10 cellular contexts compared by ENCODE assay signal in the genomic region with DNA sequence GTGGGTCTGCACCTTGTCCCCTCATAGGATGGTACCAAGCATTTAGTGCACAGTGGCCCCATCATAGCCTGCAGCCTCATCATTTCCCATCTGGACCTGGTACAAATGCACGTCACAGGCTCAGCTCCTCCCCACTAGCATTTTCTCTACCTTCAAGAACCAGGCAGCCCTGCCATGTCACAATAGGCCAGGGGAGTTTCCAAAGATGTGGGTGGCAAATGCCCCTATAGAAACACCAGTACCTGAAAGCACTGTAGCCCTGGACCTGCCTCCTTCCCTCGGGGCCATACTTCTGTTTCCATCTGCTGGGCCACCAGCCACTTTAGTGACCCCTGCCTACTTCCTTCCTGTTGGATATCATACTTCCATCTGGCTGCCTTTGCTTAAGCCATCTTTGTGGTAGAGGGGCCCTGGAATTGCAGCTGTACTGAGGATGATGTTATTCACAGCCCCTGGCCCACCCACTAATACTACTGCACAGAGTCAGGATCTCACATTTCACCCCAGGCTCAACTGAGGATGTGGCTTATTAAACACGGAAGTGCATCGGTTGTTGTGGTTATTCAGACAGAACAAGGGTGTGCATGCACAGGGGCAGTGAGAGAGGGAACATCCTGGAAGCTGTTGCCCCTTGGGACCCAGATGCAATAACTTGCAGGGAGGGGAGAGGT. TPM values are rescaled to one million over a fixed set of nuclear protein-coding genes. Genes with fewer than 3 reads are reported as not detected.
DNase-seq lines count a peak whose midpoint lies in the region; ATAC-seq, FAIRE-seq and TF ChIP-seq lines count a peak whose summit lies in the region.
"Had no signal": no experiment of that assay in that cellular context is flagged by ENCODE, and none has a peak within 500 bp of the region (broad histone marks: within the 10 kb centered on the region; RNA-seq: fewer than 3 reads in every experiment).

No MANE protein-coding gene starts in this region.

- no peaks in the 10 kb centered on the region for H3K27me3 Mint-ChIP-seq in mesothelial cell of epicardium (ENCODE audit: low read depth)

- H3K36me3 Mint-ChIP-seq in mesothelial cell of epicardium, result peaks cover 7% of the 10 kb centered on the region

- no peaks in the 10 kb centered on the region for H3K9me3 Mint-ChIP-seq in mesothelial cell of epicardium

- H3K4me3 ChIP-seq in liver (ENCODE audit: low read depth in 1 of 3, low read length in 3 of 3), result no peak overlapping the region
- H3K4me3 ChIP-seq in HepG2 (replicated peaks in 1 of 3; ENCODE audit: insufficient read depth in 1 of 3, low read depth in 2 of 3, low read length in 3 of 3), result no peak overlapping the region
- no peak overlapping the region for H3K4me3 ChIP-seq in stomach smooth muscle (ENCODE audit: low read length in 2 of 2)

- H3K9me3 ChIP-seq in liver (ENCODE audit: control insufficient read depth in 4 of 4, low read length in 3 of 4) (no peaks in the 10 kb centered on the region), HepG2 (ENCODE audit: low read length) (no peaks in the 10 kb centered on the region), stomach smooth muscle (ENCODE audit: control insufficient read depth in 2 of 2, low read length in 2 of 2) (no peaks in the 10 kb centered on the region)

- no TSS peak for BruUV-seq in HepG2 (replicated peaks; lab: Mats Ljungman, UMichigan)

- peak overlapping the region; percentile 38 to 39 for H3K27ac ChIP-seq in liver (ENCODE audit: low read depth in 1 of 2, low read length in 2 of 2)
- H3K27ac ChIP-seq in HepG2 (ENCODE audit: extremely low read length, insufficient read depth, low read length), result no peak overlapping the region
- peak overlapping the region; percentile 31 for H3K27ac ChIP-seq in stomach smooth muscle (ENCODE audit: low read length)
- H3K27ac ChIP-seq: C4-2B had no signal

- no peak overlapping the region for H3K4me2 ChIP-seq in HepG2 (ENCODE audit: low read depth, low read length)

- no peak for DNase-seq in HepG2 (ENCODE audit: low spot score)
- peak; percentile 42 for DNase-seq in activated T-cell treated with anti-CD3 and anti-CD28 coated beads for 4 hours
- no peak for DNase-seq in mesothelial cell of epicardium (ENCODE audit: low spot score in 2 of 2, unreplicated experiment in 2 of 2)
- no peak for DNase-seq in NCI-H1694 treated with DMSO at 0.1 percent for 48 hours (lab: John Stamatoyannopoulos, UW)
- DNase-seq in hippocampal formation (lab: John Stamatoyannopoulos, UW), result no peak

- intact Hi-C loops in HepG2 (cut with micrococcal nuclease; ENCODE audit: unreplicated experiment), result no loop called here

- H3K9ac ChIP-seq in liver (ENCODE audit: low read depth in 1 of 2, low read length in 2 of 2) (no peak overlapping the region), HepG2 (ENCODE audit: insufficient read depth, low read depth, low read length) (no peak overlapping the region), stomach smooth muscle (ENCODE audit: low read length in 2 of 2) (no peak overlapping the region)

- no peak overlapping the region for H2AFZ ChIP-seq in HepG2 (ENCODE audit: low read length)

- H3K27ac Mint-ChIP-seq in mesothelial cell of epicardium, result peak overlapping the region; percentile 28

- no peak overlapping the region for H3K4me3 Mint-ChIP-seq in mesothelial cell of epicardium

- in situ Hi-C loops in HepG2 (cut with HindIII; ENCODE audit: extremely low pct_ligation_motif_present, low pct_unique_long_range_greater_than_20kb), result no loop called here

- peaks cover 4 to 25% (median 13%) of the 10 kb centered on the region in 4 donors for H3K4me1 ChIP-seq in liver (ENCODE audit: control insufficient read depth in 4 of 4, insufficient read depth in 4 of 4, low read length in 3 of 4)
- peaks cover 47% of the 10 kb centered on the region for H3K4me1 ChIP-seq in HepG2 (ENCODE audit: insufficient read depth, low read length)
- H3K4me1 ChIP-seq in stomach smooth muscle (ENCODE audit: control insufficient read depth, insufficient read depth, low read length), result peaks cover 27% of the 10 kb centered on the region

- TF ChIP-seq RAD21 in liver (IDR thresholded peaks at IDR 0.05) (no peak), HepG2 (CRISPR knock-in tag; IDR thresholded peaks at IDR 0.05) (no peak)

- 61% methylated on average over 4 of the region's 4 CpGs for WGBS in liver
- 95% methylated on average over 4 of the region's 4 CpGs for WGBS in HepG2 (ENCODE audit: low lambda C conversion rate)

- no peak for TF ChIP-seq CTCF in liver (IDR thresholded peaks at IDR 0.05; ENCODE audit: low read depth, low read length, missing input control)
- TF ChIP-seq CTCF in HepG2 (CRISPR knock-in tag; IDR thresholded peaks at IDR 0.05), result no peak
- TF ChIP-seq CTCF in mesothelial cell of epicardium (IDR thresholded peaks at IDR 0.05; ENCODE audit: unreplicated experiment), result no peak

- peaks cover 20% of the 10 kb centered on the region for H3K79me2 ChIP-seq in HepG2 (ENCODE audit: insufficient read depth, low read length)

- CTCF ChIA-PET in HepG2 (lab: Yijun Ruan, JAX; ENCODE audit: low intra/inter-chr PET ratio, low total read pairs), result interaction anchor here (1.9 kb wide), 1 partner anchor 33 kb away, joined by 15 read pairs; no protein-coding TSS in a partner anchor

- TF ChIP-seq POLR2A in HepG2 (IDR thresholded peaks at IDR 0.05; ENCODE audit: insufficient read depth in 1 of 2, low read depth in 2 of 2, low read length in 2 of 2), result no peak; a peak in 1 of 4 replicates

- TF ChIP-seq EP300 in HepG2 (IDR thresholded peaks at IDR 0.05; ENCODE audit: low read depth in 2 of 2, low read length in 2 of 2) (no peak), HepG2 (CRISPR knock-in tag; IDR thresholded peaks at IDR 0.05; ENCODE audit: borderline replicate concordance) (no peak)

- H4K20me1 ChIP-seq in HepG2 (ENCODE audit: insufficient read depth, low read length), result peaks cover 1% of the 10 kb centered on the region

- ATAC-seq in HepG2, result no peak
- no peak for ATAC-seq in HG02759 (IDR thresholded peaks at IDR 0.05; ENCODE audit: unreplicated experiment)

- H3K4me1 Mint-ChIP-seq in mesothelial cell of epicardium, result peaks cover 10% of the 10 kb centered on the region

- no peak for FAIRE-seq in HepG2 (lab: Jason Lieb, UNC)
- FAIRE-seq: TTC549 had no signal

- H3K27me3 ChIP-seq in liver (ENCODE audit: control insufficient read depth in 4 of 4, insufficient read depth in 4 of 4, low read length in 3 of 4), result no peaks in the 10 kb centered on the region
- no peaks in the 10 kb centered on the region; a peak in 1 of 5 replicates for H3K27me3 ChIP-seq in HepG2 (ENCODE audit: control insufficient read depth in 1 of 2, insufficient read depth in 2 of 2, low read length in 2 of 2)
- no peaks in the 10 kb centered on the region for H3K27me3 ChIP-seq in stomach smooth muscle (ENCODE audit: control insufficient read depth in 1 of 2, insufficient read depth in 2 of 2, low read length in 2 of 2)

- POLR2A ChIA-PET in HepG2 (lab: Yijun Ruan, JAX), result interaction anchor here (0.6 to 3.9 kb wide), 6 partner anchors 13 to 256 kb away, joined by 3 to 13 read pairs (median 8); partner anchors contain the start of genes NICN1 and USP4

- H3K36me3 ChIP-seq in liver (ENCODE audit: control insufficient read depth in 4 of 4, insufficient read depth in 3 of 4, low read depth in 1 of 4, low read length in 3 of 4) (peaks cover 0 to 14% (median 2%) of the 10 kb centered on the region in 4 donors), HepG2 (replicated peaks in 1 of 2; ENCODE audit: control insufficient read depth in 1 of 2, insufficient read depth in 2 of 2, low read length in 2 of 2) (peaks cover 0 to 6% of the 10 kb centered on the region in 2 experiments; a peak in 3 of 5 replicates), stomach smooth muscle (ENCODE audit: control insufficient read depth in 2 of 2, insufficient read depth in 2 of 2, low read length in 2 of 2) (peaks cover 7 to 25% of the 10 kb centered on the region in 2 donors)

RNA-seq across cellular contexts. Expression of gene TCTA, which starts 3.8 kb away (rescaled TPM):
- 10 to 100 TPM; 13.6 to 24.9 TPM for total RNA-seq in liver
- polyA plus RNA-seq in liver, result 10 to 100 TPM; 24.3 to 28.2 TPM
- total RNA-seq in HepG2 (2016; rRNA removed; fragmentation: Illumina TruSeq; extraction: Trizol), result 6.7 and 8.3 TPM in 2 replicates
- total RNA-seq in HepG2 (2016; cell fraction: cytosol; rRNA removed; fragmentation: Illumina TruSeq; extraction: Trizol; ENCODE audit: low read depth), result 3.9 and 5.0 TPM in 2 replicates
- 7.2 and 7.8 TPM in 2 replicates for total RNA-seq in HepG2 (2016; cell fraction: insoluble cytoplasmic fraction; rRNA removed; fragmentation: Illumina TruSeq; extraction: Trizol)
- 10.0 and 10.7 TPM in 2 replicates for total RNA-seq in HepG2 (2016; cell fraction: membrane; rRNA removed; fragmentation: Illumina TruSeq; extraction: Trizol)
- 5.5 and 6.8 TPM in 2 replicates for total RNA-seq in HepG2 (2016; cell fraction: nucleus; rRNA removed; fragmentation: Illumina TruSeq; extraction: Trizol)
- 13.2 and 14.0 TPM in 2 replicates for polyA plus RNA-seq in HepG2 (2011; rRNA removed)
- 11.5 and 14.0 TPM in 2 replicates for polyA plus RNA-seq in HepG2 (2011; cell fraction: cytosol; rRNA removed)
- polyA plus RNA-seq in HepG2 (2011; cell fraction: nucleus; rRNA removed), result 8.3 and 12.0 TPM in 2 replicates
- polyA plus RNA-seq in HepG2 (2012), result 6.6 and 7.1 TPM in 2 replicates
- polyA plus RNA-seq in HepG2 (2016; cell fraction: cytosol; fragmentation: Illumina TruSeq; extraction: Trizol; ENCODE audit: low read depth), result 6.2 and 6.7 TPM in 2 replicates
- polyA plus RNA-seq in HepG2 (2016; cell fraction: insoluble cytoplasmic fraction; fragmentation: Illumina TruSeq; extraction: Trizol; ENCODE audit: low read depth), result 10.5 and 11.0 TPM in 2 replicates
- polyA plus RNA-seq in HepG2 (2016; cell fraction: membrane; fragmentation: Illumina TruSeq; extraction: Trizol; ENCODE audit: low read depth), result 11.6 and 12.6 TPM in 2 replicates
- polyA plus RNA-seq in HepG2 (2016; cell fraction: nucleus; fragmentation: Illumina TruSeq; extraction: Trizol; ENCODE audit: insufficient read depth, low read depth), result 15.5 and 16.4 TPM in 2 replicates
- 21.6 and 54.5 TPM in 2 replicates for polyA minus RNA-seq in HepG2 (2011; rRNA and poly(A)+ RNA removed; ENCODE audit: low replicate concordance)
- 3.4 and 4.5 TPM in 2 replicates for polyA minus RNA-seq in HepG2 (2011; cell fraction: cytosol; rRNA and poly(A)+ RNA removed)
- 11.6 and 15.8 TPM in 2 replicates for polyA minus RNA-seq in HepG2 (2011; cell fraction: nucleus; rRNA and poly(A)+ RNA removed)
- total RNA-seq in mesothelial cell of epicardium, result 13.7 to 15.8 TPM (median 13.9 TPM) in 3 replicates

RNA-seq across cellular contexts. Expression of gene RHOA, which starts 4.3 kb away (rescaled TPM):
- total RNA-seq in liver (100 to 1,000 TPM; 157 to 162 TPM), HepG2 (2016; rRNA removed; fragmentation: Illumina TruSeq; extraction: Trizol) (177 and 258 TPM in 2 replicates), mesothelial cell of epicardium (248 to 261 TPM (median 250 TPM) in 3 replicates)
- polyA plus RNA-seq in liver (100 to 1,000 TPM; 144 to 169 TPM), HepG2 (2011; rRNA removed) (117 and 131 TPM in 2 replicates)
- total RNA-seq in HepG2 (2016; cell fraction: cytosol; rRNA removed; fragmentation: Illumina TruSeq; extraction: Trizol; ENCODE audit: low read depth), result 50.5 and 58.1 TPM in 2 replicates
- total RNA-seq in HepG2 (2016; cell fraction: insoluble cytoplasmic fraction; rRNA removed; fragmentation: Illumina TruSeq; extraction: Trizol), result 183 and 252 TPM in 2 replicates
- 129 and 135 TPM in 2 replicates for total RNA-seq in HepG2 (2016; cell fraction: membrane; rRNA removed; fragmentation: Illumina TruSeq; extraction: Trizol)
- 83.6 and 89.9 TPM in 2 replicates for total RNA-seq in HepG2 (2016; cell fraction: nucleus; rRNA removed; fragmentation: Illumina TruSeq; extraction: Trizol)
- 162 and 178 TPM in 2 replicates for polyA plus RNA-seq in HepG2 (2011; cell fraction: cytosol; rRNA removed)
- 76.7 and 78.5 TPM in 2 replicates for polyA plus RNA-seq in HepG2 (2011; cell fraction: nucleus; rRNA removed)
- 241 and 267 TPM in 2 replicates for polyA plus RNA-seq in HepG2 (2012)
- 79.3 and 88.5 TPM in 2 replicates for polyA plus RNA-seq in HepG2 (2016; cell fraction: cytosol; fragmentation: Illumina TruSeq; extraction: Trizol; ENCODE audit: low read depth)
- polyA plus RNA-seq in HepG2 (2016; cell fraction: insoluble cytoplasmic fraction; fragmentation: Illumina TruSeq; extraction: Trizol; ENCODE audit: low read depth), result 399 and 414 TPM in 2 replicates
- 155 and 170 TPM in 2 replicates for polyA plus RNA-seq in HepG2 (2016; cell fraction: membrane; fragmentation: Illumina TruSeq; extraction: Trizol; ENCODE audit: low read depth)
- polyA plus RNA-seq in HepG2 (2016; cell fraction: nucleus; fragmentation: Illumina TruSeq; extraction: Trizol; ENCODE audit: insufficient read depth, low read depth), result 173 and 175 TPM in 2 replicates
- polyA minus RNA-seq in HepG2 (2011; rRNA and poly(A)+ RNA removed; ENCODE audit: low replicate concordance), result 235 and 368 TPM in 2 replicates
- polyA minus RNA-seq in HepG2 (2011; cell fraction: cytosol; rRNA and poly(A)+ RNA removed), result 201 and 223 TPM in 2 replicates
- 42.7 and 56.9 TPM in 2 replicates for polyA minus RNA-seq in HepG2 (2011; cell fraction: nucleus; rRNA and poly(A)+ RNA removed)

RNA-seq across cellular contexts. Expression of gene AMT, which starts 6.2 kb away (rescaled TPM):
- total RNA-seq in liver (10 to 100 TPM; 15.6 to 23.2 TPM), HepG2 (2016; rRNA removed; fragmentation: Illumina TruSeq; extraction: Trizol) (32.5 and 35.3 TPM in 2 replicates), mesothelial cell of epicardium (30.3 to 33.4 TPM (median 33.0 TPM) in 3 replicates)
- polyA plus RNA-seq in liver (10 to 100 TPM; 27.9 to 28.7 TPM), HepG2 (2011; rRNA removed) (59.0 and 59.2 TPM in 2 replicates)
- total RNA-seq in HepG2 (2016; cell fraction: cytosol; rRNA removed; fragmentation: Illumina TruSeq; extraction: Trizol; ENCODE audit: low read depth), result 12.9 and 16.7 TPM in 2 replicates
- total RNA-seq in HepG2 (2016; cell fraction: insoluble cytoplasmic fraction; rRNA removed; fragmentation: Illumina TruSeq; extraction: Trizol), result 33.2 and 38.6 TPM in 2 replicates
- 16.9 and 22.1 TPM in 2 replicates for total RNA-seq in HepG2 (2016; cell fraction: membrane; rRNA removed; fragmentation: Illumina TruSeq; extraction: Trizol)
- total RNA-seq in HepG2 (2016; cell fraction: nucleus; rRNA removed; fragmentation: Illumina TruSeq; extraction: Trizol), result 22.8 and 23.3 TPM in 2 replicates
- 37.6 and 44.9 TPM in 2 replicates for polyA plus RNA-seq in HepG2 (2011; cell fraction: cytosol; rRNA removed)
- polyA plus RNA-seq in HepG2 (2011; cell fraction: nucleus; rRNA removed), result 201 and 205 TPM in 2 replicates
- polyA plus RNA-seq in HepG2 (2012), result 19.8 and 30.2 TPM in 2 replicates
- 8.3 and 9.4 TPM in 2 replicates for polyA plus RNA-seq in HepG2 (2016; cell fraction: cytosol; fragmentation: Illumina TruSeq; extraction: Trizol; ENCODE audit: low read depth)
- polyA plus RNA-seq in HepG2 (2016; cell fraction: insoluble cytoplasmic fraction; fragmentation: Illumina TruSeq; extraction: Trizol; ENCODE audit: low read depth), result 36.2 and 36.3 TPM in 2 replicates
- polyA plus RNA-seq in HepG2 (2016; cell fraction: membrane; fragmentation: Illumina TruSeq; extraction: Trizol; ENCODE audit: low read depth), result 14.7 and 18.6 TPM in 2 replicates
- polyA plus RNA-seq in HepG2 (2016; cell fraction: nucleus; fragmentation: Illumina TruSeq; extraction: Trizol; ENCODE audit: insufficient read depth, low read depth), result 57.5 and 61.4 TPM in 2 replicates
- polyA minus RNA-seq in HepG2 (2011; rRNA and poly(A)+ RNA removed; ENCODE audit: low replicate concordance), result 0.72 and 63.8 TPM in 2 replicates
- 17.1 and 17.9 TPM in 2 replicates for polyA minus RNA-seq in HepG2 (2011; cell fraction: cytosol; rRNA and poly(A)+ RNA removed)
- 21.5 and 23.1 TPM in 2 replicates for polyA minus RNA-seq in HepG2 (2011; cell fraction: nucleus; rRNA and poly(A)+ RNA removed)

RNA-seq across cellular contexts. Expression of gene NICN1, which starts 13.1 kb away (rescaled TPM):
- total RNA-seq in liver (1 to 10 TPM; 3.7 to 3.9 TPM), HepG2 (2016; rRNA removed; fragmentation: Illumina TruSeq; extraction: Trizol) (9.0 and 11.0 TPM in 2 replicates), mesothelial cell of epicardium (29.3 to 34.4 TPM (median 31.9 TPM) in 3 replicates)
- polyA plus RNA-seq in liver (1 to 10 TPM; 4.9 to 6.0 TPM), HepG2 (2011; rRNA removed) (18.7 and 21.1 TPM in 2 replicates)
- total RNA-seq in HepG2 (2016; cell fraction: cytosol; rRNA removed; fragmentation: Illumina TruSeq; extraction: Trizol; ENCODE audit: low read depth), result 0.51 and 0.62 TPM in 2 replicates
- 8.7 and 10.9 TPM in 2 replicates for total RNA-seq in HepG2 (2016; cell fraction: insoluble cytoplasmic fraction; rRNA removed; fragmentation: Illumina TruSeq; extraction: Trizol)
- 2.2 and 2.6 TPM in 2 replicates for total RNA-seq in HepG2 (2016; cell fraction: membrane; rRNA removed; fragmentation: Illumina TruSeq; extraction: Trizol)
- total RNA-seq in HepG2 (2016; cell fraction: nucleus; rRNA removed; fragmentation: Illumina TruSeq; extraction: Trizol), result 5.7 and 7.5 TPM in 2 replicates
- 8.1 and 9.1 TPM in 2 replicates for polyA plus RNA-seq in HepG2 (2011; cell fraction: cytosol; rRNA removed)
- 161 and 166 TPM in 2 replicates for polyA plus RNA-seq in HepG2 (2011; cell fraction: nucleus; rRNA removed)
- 10.1 and 10.5 TPM in 2 replicates for polyA plus RNA-seq in HepG2 (2012)
- polyA plus RNA-seq in HepG2 (2016; cell fraction: cytosol; fragmentation: Illumina TruSeq; extraction: Trizol; ENCODE audit: low read depth), result 0.82 and 1.3 TPM in 2 replicates
- 13.5 and 14.4 TPM in 2 replicates for polyA plus RNA-seq in HepG2 (2016; cell fraction: insoluble cytoplasmic fraction; fragmentation: Illumina TruSeq; extraction: Trizol; ENCODE audit: low read depth)
- polyA plus RNA-seq in HepG2 (2016; cell fraction: membrane; fragmentation: Illumina TruSeq; extraction: Trizol; ENCODE audit: low read depth), result 3.7 and 4.2 TPM in 2 replicates
- polyA plus RNA-seq in HepG2 (2016; cell fraction: nucleus; fragmentation: Illumina TruSeq; extraction: Trizol; ENCODE audit: insufficient read depth, low read depth), result 14.6 and 14.9 TPM in 2 replicates
- polyA minus RNA-seq in HepG2 (2011; rRNA and poly(A)+ RNA removed; ENCODE audit: low replicate concordance), result 14.5 and 30.0 TPM in 2 replicates
- 9.4 and 10.9 TPM in 2 replicates for polyA minus RNA-seq in HepG2 (2011; cell fraction: cytosol; rRNA and poly(A)+ RNA removed)
- 8.9 and 11.8 TPM in 2 replicates for polyA minus RNA-seq in HepG2 (2011; cell fraction: nucleus; rRNA and poly(A)+ RNA removed)

RNA-seq across cellular contexts. Expression of gene DAG1, which starts 54.0 kb away (rescaled TPM):
- total RNA-seq in liver, result 10 to 100 TPM; 16.1 to 40.8 TPM
- 10 to 100 TPM; 12.1 to 54.4 TPM for polyA plus RNA-seq in liver
- total RNA-seq in HepG2 (2016; rRNA removed; fragmentation: Illumina TruSeq; extraction: Trizol), result 26.0 and 50.4 TPM in 2 replicates
- 7.6 and 8.6 TPM in 2 replicates for total RNA-seq in HepG2 (2016; cell fraction: cytosol; rRNA removed; fragmentation: Illumina TruSeq; extraction: Trizol; ENCODE audit: low read depth)
- 23.1 and 46.3 TPM in 2 replicates for total RNA-seq in HepG2 (2016; cell fraction: insoluble cytoplasmic fraction; rRNA removed; fragmentation: Illumina TruSeq; extraction: Trizol)
- 16.0 and 18.5 TPM in 2 replicates for total RNA-seq in HepG2 (2016; cell fraction: membrane; rRNA removed; fragmentation: Illumina TruSeq; extraction: Trizol)
- total RNA-seq in HepG2 (2016; cell fraction: nucleus; rRNA removed; fragmentation: Illumina TruSeq; extraction: Trizol), result 65.8 and 74.0 TPM in 2 replicates
- 47.3 and 49.4 TPM in 2 replicates for polyA plus RNA-seq in HepG2 (2011; rRNA removed)
- 28.9 and 29.7 TPM in 2 replicates for polyA plus RNA-seq in HepG2 (2011; cell fraction: cytosol; rRNA removed)
- 24.1 and 25.2 TPM in 2 replicates for polyA plus RNA-seq in HepG2 (2011; cell fraction: nucleus; rRNA removed)
- polyA plus RNA-seq in HepG2 (2012), result 16.5 and 18.8 TPM in 2 replicates
- polyA plus RNA-seq in HepG2 (2016; cell fraction: cytosol; fragmentation: Illumina TruSeq; extraction: Trizol; ENCODE audit: low read depth), result 3.2 and 3.4 TPM in 2 replicates
- 25.3 and 29.2 TPM in 2 replicates for polyA plus RNA-seq in HepG2 (2016; cell fraction: insoluble cytoplasmic fraction; fragmentation: Illumina TruSeq; extraction: Trizol; ENCODE audit: low read depth)
- polyA plus RNA-seq in HepG2 (2016; cell fraction: membrane; fragmentation: Illumina TruSeq; extraction: Trizol; ENCODE audit: low read depth), result 8.3 and 8.4 TPM in 2 replicates
- polyA plus RNA-seq in HepG2 (2016; cell fraction: nucleus; fragmentation: Illumina TruSeq; extraction: Trizol; ENCODE audit: insufficient read depth, low read depth), result 93.4 and 97.1 TPM in 2 replicates
- polyA minus RNA-seq in HepG2 (2011; rRNA and poly(A)+ RNA removed; ENCODE audit: low replicate concordance), result 198 and 220 TPM in 2 replicates
- 39.7 and 54.7 TPM in 2 replicates for polyA minus RNA-seq in HepG2 (2011; cell fraction: cytosol; rRNA and poly(A)+ RNA removed)
- 16.2 and 17.4 TPM in 2 replicates for polyA minus RNA-seq in HepG2 (2011; cell fraction: nucleus; rRNA and poly(A)+ RNA removed)
- total RNA-seq in mesothelial cell of epicardium, result 118 to 128 TPM (median 120 TPM) in 3 replicates
